In the genomic region with DNA sequence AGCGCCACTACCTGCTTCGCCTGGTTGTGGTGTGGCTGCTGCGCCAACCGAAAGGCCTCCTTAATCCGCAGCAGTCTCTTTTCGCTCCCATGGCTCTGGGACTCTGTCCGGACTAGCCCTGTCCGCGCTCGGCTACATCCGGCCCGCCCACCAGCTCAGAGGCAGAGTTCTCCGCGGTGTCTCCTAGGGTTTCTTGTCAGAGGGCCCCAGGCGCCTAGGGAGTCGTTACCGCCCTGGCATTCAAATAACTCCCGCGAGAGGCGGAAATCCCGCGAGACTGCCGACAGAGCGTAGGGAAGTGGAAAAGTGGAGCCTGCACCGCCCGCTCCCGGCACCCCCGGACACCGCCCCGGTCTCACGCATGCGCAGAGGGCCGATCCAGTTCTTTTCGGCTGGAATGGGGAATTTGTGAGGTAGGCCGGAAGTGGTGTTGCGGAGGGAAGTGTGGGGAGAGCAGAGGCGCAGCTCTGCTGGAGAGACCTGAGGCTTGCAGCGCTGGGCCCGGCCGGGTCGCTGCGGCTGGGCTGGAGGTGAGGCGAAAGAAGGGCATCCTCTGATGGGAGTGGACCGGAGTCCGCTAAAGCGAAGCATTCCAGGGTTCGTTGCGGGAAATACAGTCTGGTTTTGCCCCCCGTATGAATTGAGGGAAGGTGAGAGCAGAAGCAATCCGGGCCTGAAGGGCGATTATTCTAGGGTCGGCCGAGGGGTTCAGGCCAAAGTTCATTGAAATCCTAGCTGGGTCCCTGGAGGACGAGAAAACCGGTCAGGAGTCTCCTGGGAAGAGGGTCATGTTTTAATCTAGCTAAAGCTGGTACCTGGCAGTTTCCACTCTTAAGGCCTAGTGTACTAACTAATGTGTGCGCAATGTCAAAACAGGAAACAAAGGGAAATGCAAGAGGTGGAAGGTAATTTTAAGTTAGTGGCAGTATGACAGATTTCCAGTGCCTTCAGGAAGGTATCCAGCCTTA, we compare ENCODE assay signal across 1 cellular context.
TF ChIP-seq lines count a peak whose summit lies in the region.

Gene FAM200B, plus strand, starts transcription at position 456 of the 968 bp plus-strand sequence. CDS start 5,151 bp downstream, outside the sequence.

TF ChIP-seq in HepG2, 621 proteins besides CTCF, POLR2A, EP300 and RAD21 (continued from another document and continues in another):
- no peak for TF ChIP-seq MLX (CRISPR knock-in tag; IDR thresholded peaks at IDR 0.05)
- peak; percentile 100 for TF ChIP-seq ZNF343 (CRISPR knock-in tag; IDR thresholded peaks at IDR 0.05)
- no peak; the same call in 1 of the 2 replicates for TF ChIP-seq RBAK (CRISPR knock-in tag; IDR thresholded peaks at IDR 0.05)
- TF ChIP-seq, protein P1, sequence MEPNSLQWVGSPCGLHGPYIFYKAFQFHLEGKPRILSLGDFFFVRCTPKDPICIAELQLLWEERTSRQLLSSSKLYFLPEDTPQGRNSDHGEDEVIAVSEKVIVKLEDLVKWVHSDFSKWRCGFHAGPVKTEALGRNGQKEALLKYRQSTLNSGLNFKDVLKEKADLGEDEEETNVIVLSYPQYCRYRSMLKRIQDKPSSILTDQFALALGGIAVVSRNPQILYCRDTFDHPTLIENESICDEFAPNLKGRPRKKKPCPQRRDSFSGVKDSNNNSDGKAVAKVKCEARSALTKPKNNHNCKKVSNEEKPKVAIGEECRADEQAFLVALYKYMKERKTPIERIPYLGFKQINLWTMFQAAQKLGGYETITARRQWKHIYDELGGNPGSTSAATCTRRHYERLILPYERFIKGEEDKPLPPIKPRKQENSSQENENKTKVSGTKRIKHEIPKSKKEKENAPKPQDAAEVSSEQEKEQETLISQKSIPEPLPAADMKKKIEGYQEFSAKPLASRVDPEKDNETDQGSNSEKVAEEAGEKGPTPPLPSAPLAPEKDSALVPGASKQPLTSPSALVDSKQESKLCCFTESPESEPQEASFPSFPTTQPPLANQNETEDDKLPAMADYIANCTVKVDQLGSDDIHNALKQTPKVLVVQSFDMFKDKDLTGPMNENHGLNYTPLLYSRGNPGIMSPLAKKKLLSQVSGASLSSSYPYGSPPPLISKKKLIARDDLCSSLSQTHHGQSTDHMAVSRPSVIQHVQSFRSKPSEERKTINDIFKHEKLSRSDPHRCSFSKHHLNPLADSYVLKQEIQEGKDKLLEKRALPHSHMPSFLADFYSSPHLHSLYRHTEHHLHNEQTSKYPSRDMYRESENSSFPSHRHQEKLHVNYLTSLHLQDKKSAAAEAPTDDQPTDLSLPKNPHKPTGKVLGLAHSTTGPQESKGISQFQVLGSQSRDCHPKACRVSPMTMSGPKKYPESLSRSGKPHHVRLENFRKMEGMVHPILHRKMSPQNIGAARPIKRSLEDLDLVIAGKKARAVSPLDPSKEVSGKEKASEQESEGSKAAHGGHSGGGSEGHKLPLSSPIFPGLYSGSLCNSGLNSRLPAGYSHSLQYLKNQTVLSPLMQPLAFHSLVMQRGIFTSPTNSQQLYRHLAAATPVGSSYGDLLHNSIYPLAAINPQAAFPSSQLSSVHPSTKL (CRISPR knock-in tag; IDR thresholded peaks at IDR 0.05): peak; percentile 54; the same call in 1 of the 2 replicates
- TF ChIP-seq ZNF776 (CRISPR knock-in tag; IDR thresholded peaks at IDR 0.05): peak; percentile 82; the same call in 1 of the 2 replicates
- peak; percentile 49 for TF ChIP-seq NFYB (CRISPR knock-in tag; IDR thresholded peaks at IDR 0.05)
- no peak for TF ChIP-seq FOXO4 (CRISPR knock-in tag; conservative IDR thresholded peaks at IDR 0.05)
- no peak for TF ChIP-seq ZNF3 (CRISPR knock-in tag; IDR thresholded peaks at IDR 0.05)
- TF ChIP-seq SIX1 (CRISPR knock-in tag; IDR thresholded peaks at IDR 0.05; ENCODE audit: borderline replicate concordance): no peak; the same call in 1 of the 2 replicates
- TF ChIP-seq GZF1 (CRISPR knock-in tag; IDR thresholded peaks at IDR 0.05): 0 out of 2 replicates have a peak, but pooled peaks have one; percentile 27
- no peak for TF ChIP-seq BHLHE40 (IDR thresholded peaks at IDR 0.05; ENCODE audit: low read length)
- TF ChIP-seq ZMYM2 (CRISPR knock-in tag; IDR thresholded peaks at IDR 0.05): peak; percentile 52; the same call in 1 of the 2 replicates
- TF ChIP-seq IRF9 (CRISPR knock-in tag; IDR thresholded peaks at IDR 0.05; ENCODE audit: borderline replicate concordance): peak; percentile 64
- TF ChIP-seq ZUFSP (CRISPR knock-in tag; IDR thresholded peaks at IDR 0.05; ENCODE audit: borderline replicate concordance): no peak
- no peak for TF ChIP-seq NFRKB (IDR thresholded peaks at IDR 0.05)
- TF ChIP-seq ZSCAN21 (CRISPR knock-in tag; IDR thresholded peaks at IDR 0.05; ENCODE audit: borderline replicate concordance): peak; percentile 88
- TF ChIP-seq, protein P2, sequence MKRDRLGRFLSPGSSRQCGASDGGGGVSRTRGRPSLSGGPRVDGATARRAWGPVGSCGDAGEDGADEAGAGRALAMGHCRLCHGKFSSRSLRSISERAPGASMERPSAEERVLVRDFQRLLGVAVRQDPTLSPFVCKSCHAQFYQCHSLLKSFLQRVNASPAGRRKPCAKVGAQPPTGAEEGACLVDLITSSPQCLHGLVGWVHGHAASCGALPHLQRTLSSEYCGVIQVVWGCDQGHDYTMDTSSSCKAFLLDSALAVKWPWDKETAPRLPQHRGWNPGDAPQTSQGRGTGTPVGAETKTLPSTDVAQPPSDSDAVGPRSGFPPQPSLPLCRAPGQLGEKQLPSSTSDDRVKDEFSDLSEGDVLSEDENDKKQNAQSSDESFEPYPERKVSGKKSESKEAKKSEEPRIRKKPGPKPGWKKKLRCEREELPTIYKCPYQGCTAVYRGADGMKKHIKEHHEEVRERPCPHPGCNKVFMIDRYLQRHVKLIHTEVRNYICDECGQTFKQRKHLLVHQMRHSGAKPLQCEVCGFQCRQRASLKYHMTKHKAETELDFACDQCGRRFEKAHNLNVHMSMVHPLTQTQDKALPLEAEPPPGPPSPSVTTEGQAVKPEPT (CRISPR knock-in tag; IDR thresholded peaks at IDR 0.05; ENCODE audit: low read depth): no peak
- TF ChIP-seq, protein P3, sequence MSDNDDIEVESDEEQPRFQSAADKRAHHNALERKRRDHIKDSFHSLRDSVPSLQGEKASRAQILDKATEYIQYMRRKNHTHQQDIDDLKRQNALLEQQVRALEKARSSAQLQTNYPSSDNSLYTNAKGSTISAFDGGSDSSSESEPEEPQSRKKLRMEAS (IDR thresholded peaks at IDR 0.05): peak; percentile 79
- TF ChIP-seq REXO4 (CRISPR knock-in tag; IDR thresholded peaks at IDR 0.05; ENCODE audit: borderline replicate concordance): no peak; the same call in 1 of the 2 replicates
- no peak for TF ChIP-seq HMGA1 (CRISPR knock-in tag; conservative IDR thresholded peaks at IDR 0.05)
- TF ChIP-seq KLF16 (CRISPR knock-in tag; IDR thresholded peaks at IDR 0.05): peak in 1 of 2 experiments; percentile 95; a peak in 2 of 4 replicates
- TF ChIP-seq ZFP36L2 (CRISPR knock-in tag; IDR thresholded peaks at IDR 0.05): no peak
- TF ChIP-seq RERE (CRISPR knock-in tag; IDR thresholded peaks at IDR 0.05; ENCODE audit: low read depth): no peak; the same call in 1 of the 2 replicates
- TF ChIP-seq ZNF225 (CRISPR knock-in tag; IDR thresholded peaks at IDR 0.05): peak; percentile 59; the same call in 1 of the 2 replicates
- peak; percentile 44 for TF ChIP-seq AGO1 (IDR thresholded peaks at IDR 0.05; ENCODE audit: low read depth, low read length, poor library complexity, severe bottlenecking)
- TF ChIP-seq, protein P4, sequence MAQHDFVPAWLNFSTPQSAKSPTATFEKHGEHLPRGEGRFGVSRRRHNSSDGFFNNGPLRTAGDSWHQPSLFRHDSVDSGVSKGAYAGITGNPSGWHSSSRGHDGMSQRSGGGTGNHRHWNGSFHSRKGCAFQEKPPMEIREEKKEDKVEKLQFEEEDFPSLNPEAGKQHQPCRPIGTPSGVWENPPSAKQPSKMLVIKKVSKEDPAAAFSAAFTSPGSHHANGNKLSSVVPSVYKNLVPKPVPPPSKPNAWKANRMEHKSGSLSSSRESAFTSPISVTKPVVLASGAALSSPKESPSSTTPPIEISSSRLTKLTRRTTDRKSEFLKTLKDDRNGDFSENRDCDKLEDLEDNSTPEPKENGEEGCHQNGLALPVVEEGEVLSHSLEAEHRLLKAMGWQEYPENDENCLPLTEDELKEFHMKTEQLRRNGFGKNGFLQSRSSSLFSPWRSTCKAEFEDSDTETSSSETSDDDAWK (CRISPR knock-in tag; IDR thresholded peaks at IDR 0.05): no peak
- 0 out of 2 replicates have a peak, but pooled peaks have one; percentile 30 for TF ChIP-seq DNMT3B (CRISPR knock-in tag; conservative IDR thresholded peaks at IDR 0.05)
- no peak; the same call in 1 of the 2 replicates for TF ChIP-seq ZZZ3 (CRISPR knock-in tag; IDR thresholded peaks at IDR 0.05; ENCODE audit: borderline replicate concordance)
- peak; percentile 93 for TF ChIP-seq ZFP36L1 (CRISPR knock-in tag; IDR thresholded peaks at IDR 0.05)
- TF ChIP-seq KMT2A (CRISPR knock-in tag; IDR thresholded peaks at IDR 0.05): peak; percentile 98
- peak; percentile 82; the same call in 1 of the 2 replicates for TF ChIP-seq ZSCAN31 (CRISPR knock-in tag; IDR thresholded peaks at IDR 0.05; ENCODE audit: low read depth)
- no peak for TF ChIP-seq ZNF576 (CRISPR knock-in tag; IDR thresholded peaks at IDR 0.05)
- TF ChIP-seq ZNF563 (CRISPR knock-in tag; IDR thresholded peaks at IDR 0.05): peak; percentile 70; the same call in 1 of the 2 replicates
